8 cellular contexts compared by ENCODE assay signal in the genomic region with DNA sequence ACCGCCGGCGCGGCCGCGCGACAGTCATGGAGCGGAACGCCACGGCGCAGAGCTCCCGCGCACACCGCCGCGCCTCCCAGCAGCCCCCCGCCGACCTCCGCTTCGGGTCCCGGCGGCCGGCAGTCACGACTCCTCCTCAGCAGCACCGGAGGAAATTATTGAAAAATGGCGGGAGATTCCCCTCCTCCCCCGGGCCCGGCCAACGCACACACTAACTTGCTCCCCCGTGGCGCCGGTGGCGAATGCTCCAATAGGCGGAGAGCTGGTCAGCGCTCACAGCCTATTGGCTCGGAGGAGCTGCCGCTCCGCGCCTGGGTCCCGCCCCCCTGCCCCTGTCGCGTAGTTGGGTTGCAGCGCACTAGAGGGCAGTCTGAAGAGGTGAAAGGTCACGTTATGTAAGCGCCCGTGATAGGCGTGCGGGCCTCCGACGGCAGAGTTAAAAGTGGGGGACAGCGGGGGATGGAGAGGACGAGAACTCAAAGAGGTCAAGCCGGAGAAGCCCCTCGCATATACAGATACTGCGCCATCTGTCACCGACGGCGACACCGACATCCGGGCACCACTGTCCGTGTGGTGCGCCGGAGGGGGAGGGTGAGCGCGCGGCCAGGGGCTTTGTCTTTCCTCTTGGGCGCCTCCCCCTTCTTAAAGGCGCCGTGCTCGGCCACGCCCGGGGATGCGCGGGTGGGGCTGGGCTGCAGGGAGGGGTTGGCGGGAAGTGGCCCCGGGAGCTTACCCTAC. TPM values are rescaled to one million over a fixed set of nuclear protein-coding genes. Genes with fewer than 3 reads are reported as not detected.
DNase-seq lines count a peak whose midpoint lies in the region; TF ChIP-seq lines count a peak whose summit lies in the region.

A gene with protein sequence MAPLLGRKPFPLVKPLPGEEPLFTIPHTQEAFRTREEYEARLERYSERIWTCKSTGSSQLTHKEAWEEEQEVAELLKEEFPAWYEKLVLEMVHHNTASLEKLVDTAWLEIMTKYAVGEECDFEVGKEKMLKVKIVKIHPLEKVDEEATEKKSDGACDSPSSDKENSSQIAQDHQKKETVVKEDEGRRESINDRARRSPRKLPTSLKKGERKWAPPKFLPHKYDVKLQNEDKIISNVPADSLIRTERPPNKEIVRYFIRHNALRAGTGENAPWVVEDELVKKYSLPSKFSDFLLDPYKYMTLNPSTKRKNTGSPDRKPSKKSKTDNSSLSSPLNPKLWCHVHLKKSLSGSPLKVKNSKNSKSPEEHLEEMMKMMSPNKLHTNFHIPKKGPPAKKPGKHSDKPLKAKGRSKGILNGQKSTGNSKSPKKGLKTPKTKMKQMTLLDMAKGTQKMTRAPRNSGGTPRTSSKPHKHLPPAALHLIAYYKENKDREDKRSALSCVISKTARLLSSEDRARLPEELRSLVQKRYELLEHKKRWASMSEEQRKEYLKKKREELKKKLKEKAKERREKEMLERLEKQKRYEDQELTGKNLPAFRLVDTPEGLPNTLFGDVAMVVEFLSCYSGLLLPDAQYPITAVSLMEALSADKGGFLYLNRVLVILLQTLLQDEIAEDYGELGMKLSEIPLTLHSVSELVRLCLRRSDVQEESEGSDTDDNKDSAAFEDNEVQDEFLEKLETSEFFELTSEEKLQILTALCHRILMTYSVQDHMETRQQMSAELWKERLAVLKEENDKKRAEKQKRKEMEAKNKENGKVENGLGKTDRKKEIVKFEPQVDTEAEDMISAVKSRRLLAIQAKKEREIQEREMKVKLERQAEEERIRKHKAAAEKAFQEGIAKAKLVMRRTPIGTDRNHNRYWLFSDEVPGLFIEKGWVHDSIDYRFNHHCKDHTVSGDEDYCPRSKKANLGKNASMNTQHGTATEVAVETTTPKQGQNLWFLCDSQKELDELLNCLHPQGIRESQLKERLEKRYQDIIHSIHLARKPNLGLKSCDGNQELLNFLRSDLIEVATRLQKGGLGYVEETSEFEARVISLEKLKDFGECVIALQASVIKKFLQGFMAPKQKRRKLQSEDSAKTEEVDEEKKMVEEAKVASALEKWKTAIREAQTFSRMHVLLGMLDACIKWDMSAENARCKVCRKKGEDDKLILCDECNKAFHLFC (N-terminal part only) (minus strand): TSS at position 213 of the 738 bp plus-strand sequence. CDS start 360 bp downstream, outside the sequence.

- no peaks in the 10 kb centered on the region for H4K20me1 ChIP-seq in H9 (ENCODE audit: control insufficient read depth, insufficient read depth, insufficient read length)

- H2BK12ac ChIP-seq in H9 (ENCODE audit: insufficient read length, low read depth, low read length): no peak within 1 kb of the TSS

- peak; percentile 98 for DNase-seq in H9
- peak; percentile 97 for DNase-seq in MG63
- peak; percentile 97 for DNase-seq in SHP77 treated with DMSO at 0.1 percent for 48 hours (lab: John Stamatoyannopoulos, UW)
- DNase-seq in activated effector memory CD4-positive, alpha-beta T cell treated with anti-CD3 and anti-CD28 coated beads, Interleukin-2, amount 50 U/mL, for 16 hours: peak; percentile 99
- DNase-seq in fibroblast of the aortic adventitia (ENCODE audit: low read depth): peak; percentile 99

- no peak within 1 kb of the TSS for H3K56ac ChIP-seq in H9 (ENCODE audit: insufficient read length, low read depth, low read length)

- H3K27ac Mint-ChIP-seq in H9 (peak within 1 kb of the TSS; percentile 99 to 100 (median 99)), nephron (peak within 1 kb of the TSS; percentile 99)
- H3K27ac Mint-ChIP-seq in stimulated activated naive CD8-positive, alpha-beta T cell treated with anti-CD3 and anti-CD28 coated beads, Interleukin-15, Interleukin-2, amounts not matched to agents 100 ng/mL and 50 ng/mL, for 24 hours: peak within 1 kb of the TSS; percentile 97

- no peak within 1 kb of the TSS for H4K8ac ChIP-seq in H9 (replicated peaks; ENCODE audit: insufficient read length, low read depth, low read length)

- H3K27me3 ChIP-seq in H9 (ENCODE audit: insufficient read depth, low read length) (no peaks in the 10 kb centered on the region), MG63 (no peaks in the 10 kb centered on the region)

- no peak within 1 kb of the TSS for H4K5ac ChIP-seq in H9 (ENCODE audit: insufficient read length, low read depth, low read length)

- H2BK15ac ChIP-seq in H9 (ENCODE audit: low read depth, low read length): no peak within 1 kb of the TSS

- peak; percentile 26; the same call in 1 of the 3 replicates for TF ChIP-seq CTCF in H9 (conservative IDR thresholded peaks at IDR 0.05)
- peak; percentile 21 for TF ChIP-seq CTCF in fibroblast of the aortic adventitia (IDR thresholded peaks at IDR 0.05; ENCODE audit: insufficient read depth, low read length)
- peak in 2 of 3 experiments; percentile 8 to 41 for TF ChIP-seq CTCF in nephron (IDR thresholded peaks at IDR 0.05; ENCODE audit: unreplicated experiment in 3 of 3)

- H3K36me3 Mint-ChIP-seq in H9 (ENCODE audit: insufficient read depth in 1 of 3, low read depth in 3 of 3) (peaks cover 18 to 36% (median 31%) of the 10 kb centered on the region in 3 experiments), nephron (ENCODE audit: low read depth) (peaks cover 22% of the 10 kb centered on the region)
- peaks cover 37% of the 10 kb centered on the region for H3K36me3 Mint-ChIP-seq in stimulated activated naive CD8-positive, alpha-beta T cell treated with anti-CD3 and anti-CD28 coated beads, Interleukin-15, Interleukin-2, amounts not matched to agents 100 ng/mL and 50 ng/mL, for 24 hours (ENCODE audit: low read depth)

- H3K4me2 ChIP-seq in H9 (ENCODE audit: insufficient read depth, insufficient read length, low read length): peak within 1 kb of the TSS; percentile 94

- H4K91ac ChIP-seq in H9 (ENCODE audit: insufficient read length, low read depth, low read length): no peak within 1 kb of the TSS

- H3K79me1 ChIP-seq in H9 (ENCODE audit: insufficient read depth, low read depth, low read length, poor library complexity, severe bottlenecking): peaks cover 3% of the 10 kb centered on the region

- peak within 1 kb of the TSS; percentile 4 for H3K27ac ChIP-seq in H9 (ENCODE audit: insufficient read length, low read depth, low read length)

- H2BK20ac ChIP-seq in H9 (ENCODE audit: low read depth, low read length, poor library complexity, severe bottlenecking): no peak within 1 kb of the TSS

- peaks cover 3% of the 10 kb centered on the region; the same call in 1 of the 2 replicates for H3K4me1 ChIP-seq in ES-I3 (ENCODE audit: insufficient read depth, low read length)
- no peaks in the 10 kb centered on the region for H3K4me1 ChIP-seq in H9 (ENCODE audit: insufficient read depth, low read length)

- H3K4me3 Mint-ChIP-seq in H9: peak within 1 kb of the TSS; percentile 91 to 96
- peak within 1 kb of the TSS; percentile 90 to 94 (median 92) for H3K4me3 Mint-ChIP-seq in nephron
- H3K4me3 Mint-ChIP-seq in stimulated activated naive CD8-positive, alpha-beta T cell treated with anti-CD3 and anti-CD28 coated beads, Interleukin-15, Interleukin-2, amounts not matched to agents 100 ng/mL and 50 ng/mL, for 24 hours: peak within 1 kb of the TSS; percentile 96

- no peak within 1 kb of the TSS for H2AFZ ChIP-seq in H9 (ENCODE audit: low read length)

- peak within 1 kb of the TSS; percentile 80 for H3K9ac ChIP-seq in ES-I3 (ENCODE audit: low read depth, low read length)
- H3K9ac ChIP-seq in H9 (ENCODE audit: extremely low read depth, insufficient read length, low read length): peak within 1 kb of the TSS; percentile 94

- H3K23me2 ChIP-seq in H9 (ENCODE audit: insufficient read length, low read depth, low read length, poor library complexity, severe bottlenecking): peaks cover 12% of the 10 kb centered on the region

- H3K9me3 ChIP-seq in ES-I3 (ENCODE audit: control insufficient read depth, insufficient read depth, low read length) (no peaks in the 10 kb centered on the region), H9 (ENCODE audit: control insufficient read depth, low read depth, low read length) (no peaks in the 10 kb centered on the region), MG63 (no peaks in the 10 kb centered on the region)

- H3K14ac ChIP-seq in H9 (ENCODE audit: insufficient read depth, low read length): peak within 1 kb of the TSS; percentile 99

- no peak within 1 kb of the TSS; the same call in 1 of the 2 replicates for H3K4ac ChIP-seq in H9 (ENCODE audit: low read depth, low read length)

- H2BK5ac ChIP-seq in H9 (ENCODE audit: insufficient read length, low read length): peak within 1 kb of the TSS; percentile 49

- H2AK5ac ChIP-seq in H9 (ENCODE audit: insufficient read length, low read length): no peak within 1 kb of the TSS

- no peak within 1 kb of the TSS for H3T11ph ChIP-seq in H9 (ENCODE audit: low read length)

- H3K4me1 Mint-ChIP-seq in H9 (peaks cover 27 to 31% of the 10 kb centered on the region in 2 experiments), nephron (peaks cover 47% of the 10 kb centered on the region)
- peaks cover 76% of the 10 kb centered on the region for H3K4me1 Mint-ChIP-seq in stimulated activated naive CD8-positive, alpha-beta T cell treated with anti-CD3 and anti-CD28 coated beads, Interleukin-15, Interleukin-2, amounts not matched to agents 100 ng/mL and 50 ng/mL, for 24 hours (ENCODE audit: low read depth)

- WGBS in H9 (ENCODE audit: extremely low coverage, insufficient read length, low lambda C conversion rate): no CpG with 5 or more reads among the region's 76 CpGs

- H3K4me3 ChIP-seq in MG63: peak within 1 kb of the TSS; percentile 69
- H3K4me3 ChIP-seq in fibroblast of the aortic adventitia (ENCODE audit: low read depth, low read length): peak within 1 kb of the TSS; percentile 78

- H3K23ac ChIP-seq in H9 (ENCODE audit: insufficient read length, low read depth, low read length): no peak within 1 kb of the TSS

- peak within 1 kb of the TSS; percentile 93 for H3K18ac ChIP-seq in H9 (ENCODE audit: insufficient read length, low read depth, low read length)

- H3K27me3 Mint-ChIP-seq in H9 (ENCODE audit: low read depth) (no peaks in the 10 kb centered on the region), nephron (ENCODE audit: low read depth) (no peaks in the 10 kb centered on the region)
- H3K27me3 Mint-ChIP-seq in stimulated activated naive CD8-positive, alpha-beta T cell treated with anti-CD3 and anti-CD28 coated beads, Interleukin-15, Interleukin-2, amounts not matched to agents 100 ng/mL and 50 ng/mL, for 24 hours: no peaks in the 10 kb centered on the region

- H3K79me2 ChIP-seq in H9 (ENCODE audit: insufficient read depth, low read length): peaks cover 37% of the 10 kb centered on the region

- H3K36me3 ChIP-seq in ES-I3 (ENCODE audit: insufficient read depth, low read length) (peaks cover 6% of the 10 kb centered on the region), MG63 (peaks cover 29% of the 10 kb centered on the region)

- no peaks in the 10 kb centered on the region; a peak in 1 of 5 replicates for H3K9me3 Mint-ChIP-seq in H9
- no peaks in the 10 kb centered on the region for H3K9me3 Mint-ChIP-seq in nephron
- no peaks in the 10 kb centered on the region for H3K9me3 Mint-ChIP-seq in stimulated activated naive CD8-positive, alpha-beta T cell treated with anti-CD3 and anti-CD28 coated beads, Interleukin-15, Interleukin-2, amounts not matched to agents 100 ng/mL and 50 ng/mL, for 24 hours

- no peak within 1 kb of the TSS for H2BK120ac ChIP-seq in H9 (ENCODE audit: low read depth, low read length, poor library complexity, severe bottlenecking)

RNA-seq across cellular contexts. Expression of the gene that starts here (rescaled TPM):
- 95.7 and 96.4 TPM in 2 replicates for total RNA-seq in H9 (2021)
- total RNA-seq in MG63 (2014; rRNA removed; shearing (Covaris generic); ENCODE audit: low replicate concordance): 44.6 and 67.4 TPM in 2 replicates
- total RNA-seq in fibroblast of the aortic adventitia (ENCODE audit: low replicate concordance): 75.6 and 175 TPM in 2 replicates

Comparison
In these comparisons a context has a peak if more than half of its experiments do, and no peak if none do; other contexts are left out.
1. Peak in every context shown above with its lines: DNase-seq, H3K4me3 ChIP-seq and H3K27ac ChIP-seq.